ENCODE assay signal across 9 cellular contexts in the genomic region with DNA sequence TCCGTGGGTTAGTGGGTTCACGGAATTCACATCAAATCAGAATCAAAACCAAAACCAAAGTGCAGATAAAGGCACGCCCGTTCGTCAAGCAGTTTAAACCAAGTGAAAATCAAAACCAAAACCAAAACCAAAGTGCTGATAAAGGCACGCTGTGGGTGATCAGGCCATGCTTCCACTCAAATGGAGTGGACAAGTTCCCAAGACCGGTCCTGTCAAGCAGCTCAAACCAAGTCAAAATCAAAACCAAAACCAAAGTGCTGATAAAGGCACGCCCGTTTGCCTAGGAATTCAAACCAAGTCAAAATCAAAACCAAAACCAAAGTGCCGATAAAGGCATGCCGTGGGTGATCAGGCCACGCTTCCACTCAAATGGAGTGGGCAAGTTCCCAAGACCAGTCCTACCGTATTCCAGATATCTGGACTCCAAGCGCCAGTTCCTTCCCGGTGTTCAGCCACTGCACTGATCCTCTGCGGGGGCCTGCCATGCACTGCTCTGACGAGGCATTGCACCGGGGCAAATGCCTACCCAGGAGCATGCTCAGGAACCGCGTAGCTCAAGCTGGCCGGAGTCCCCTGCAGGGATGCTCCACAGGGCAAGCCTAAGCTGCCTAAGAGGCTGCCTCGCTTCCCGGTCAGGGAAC. TPM values are rescaled to one million over a fixed set of nuclear protein-coding genes. Genes with fewer than 3 reads are reported as not detected.
DNase-seq lines count a peak whose midpoint lies in the region; ATAC-seq lines count a peak whose summit lies in the region.
"Not testable (repeated sequence)": the region's sequence is repeated elsewhere in the genome, so short reads cannot be mapped to it uniquely, and the experiment has no call there.
"Had no signal": no experiment of that assay in that cellular context is flagged by ENCODE, and none has a peak within 500 bp of the region (broad histone marks: within the 10 kb centered on the region; RNA-seq: fewer than 3 reads in every experiment).

No MANE protein-coding gene starts in this region.

- peaks cover 22 to 34% (median 25%) of the 10 kb centered on the region in 3 donors for H3K4me1 Mint-ChIP-seq in IgD-negative memory B cell
- peaks cover 33% of the 10 kb centered on the region for H3K4me1 Mint-ChIP-seq in dendritic cell treated with granulocyte-macrophage colony-stimulating factor and Interleukin-4, amounts not matched to agents 40 ng/mL and 50 ng/mL, for 4 days (ENCODE audit: low read depth)

- H3K9me3 Mint-ChIP-seq in IgD-negative memory B cell; dendritic cell treated with granulocyte-macrophage colony-stimulating factor and Interleukin-4, amounts not matched to agents 40 ng/mL and 50 ng/mL, for 4 days: not testable (repeated sequence)

- peak overlapping the region; percentile 91 for H3K4me2 ChIP-seq in skeletal muscle satellite cell (ENCODE audit: low read length)

- not testable (repeated sequence) for H3K27me3 ChIP-seq in skeletal muscle satellite cell (ENCODE audit: control insufficient read depth, insufficient read depth, low read length)

- H3K9ac ChIP-seq in skeletal muscle satellite cell (ENCODE audit: low read depth, low read length), result peak overlapping the region; percentile 68

- not testable (repeated sequence) for H3K27me3 Mint-ChIP-seq in IgD-negative memory B cell; dendritic cell treated with granulocyte-macrophage colony-stimulating factor and Interleukin-4, amounts not matched to agents 40 ng/mL and 50 ng/mL, for 4 days

- peak overlapping the region; percentile 55 to 96 (median 71) for H3K27ac Mint-ChIP-seq in IgD-negative memory B cell
- peak overlapping the region; percentile 81 for H3K27ac Mint-ChIP-seq in dendritic cell treated with granulocyte-macrophage colony-stimulating factor and Interleukin-4, amounts not matched to agents 40 ng/mL and 50 ng/mL, for 4 days

- peak overlapping the region; percentile 77 for H3K4me3 ChIP-seq in skeletal muscle satellite cell (ENCODE audit: low read length)

- H3K36me3 Mint-ChIP-seq in IgD-negative memory B cell; dendritic cell treated with granulocyte-macrophage colony-stimulating factor and Interleukin-4, amounts not matched to agents 40 ng/mL and 50 ng/mL, for 4 days (ENCODE audit: low read depth): not testable (repeated sequence)

- peak; percentile 89 for ATAC-seq in left lobe of liver

- intact Hi-C loops in dendritic cell treated with granulocyte-macrophage colony-stimulating factor and Interleukin-4, amounts not matched to agents 40 ng/mL and 50 ng/mL, for 4 days (cut with micrococcal nuclease), result not testable (repeated sequence)

- not testable (repeated sequence) for H3K4me1 ChIP-seq in skeletal muscle satellite cell (ENCODE audit: control insufficient read depth, insufficient read depth, low read length)

- H3K4me3 Mint-ChIP-seq in IgD-negative memory B cell, result peak overlapping the region; percentile 76 to 96 (median 92)
- peak overlapping the region; percentile 78 for H3K4me3 Mint-ChIP-seq in dendritic cell treated with granulocyte-macrophage colony-stimulating factor and Interleukin-4, amounts not matched to agents 40 ng/mL and 50 ng/mL, for 4 days

- not testable (repeated sequence) for H3K36me3 ChIP-seq in skeletal muscle satellite cell (ENCODE audit: insufficient read depth, low read length)

- H3K9me3 ChIP-seq in skeletal muscle satellite cell (replicated peaks; ENCODE audit: low read length), result not testable (repeated sequence)

- peak; percentile 34 for DNase-seq in COLO668 (lab: John Stamatoyannopoulos, UW; ENCODE audit: unreplicated experiment)
- peak; percentile 15 for DNase-seq in T follicular helper cell (ENCODE audit: low read depth)
- DNase-seq in activated T-cell treated with anti-CD3 and anti-CD28 coated beads for 24 hours (ENCODE audit: low read depth), result peak; percentile 55
- DNase-seq in left lobe of liver (ENCODE audit: low spot score), result peak; percentile 71
- peak; percentile 12 to 78 (median 52) for DNase-seq in stimulated activated naive CD4-positive, alpha-beta T cell (lab: John Stamatoyannopoulos, UW)

RNA-seq across cellular contexts. Expression of a gene that starts 23.3 kb away (rescaled TPM):
- polyA plus RNA-seq in IgD-negative memory B cell, result not detected
- total RNA-seq in left lobe of liver, result 0.45 TPM
- total RNA-seq in skeletal muscle satellite cell (2012; rRNA removed), result not detected in 2 replicates
- total RNA-seq: posterior vena cava had no signal

RNA-seq across cellular contexts. Expression of a gene that starts 26.7 kb away (rescaled TPM):
- 45.9 TPM for polyA plus RNA-seq in IgD-negative memory B cell
- total RNA-seq in left lobe of liver, result 37.9 TPM
- 66.7 and 85.0 TPM in 2 replicates for total RNA-seq in skeletal muscle satellite cell (2012; rRNA removed)

Comparison
In these comparisons a context has a peak if more than half of its experiments do, and no peak if none do; other contexts are left out.
1. Peak in every context shown above with its lines: DNase-seq, ATAC-seq and H3K4me3 ChIP-seq.
2. DNase-seq: peak in every context shown above with its lines; median percentile 71 in left lobe of liver; 55 in activated T-cell treated with anti-CD3 and anti-CD28 coated beads for 24 hours; 52 in stimulated activated naive CD4-positive, alpha-beta T cell; 34 in COLO668; 15 in T follicular helper cell.